ENCODE assay signal across 25 cellular contexts in the genomic region with DNA sequence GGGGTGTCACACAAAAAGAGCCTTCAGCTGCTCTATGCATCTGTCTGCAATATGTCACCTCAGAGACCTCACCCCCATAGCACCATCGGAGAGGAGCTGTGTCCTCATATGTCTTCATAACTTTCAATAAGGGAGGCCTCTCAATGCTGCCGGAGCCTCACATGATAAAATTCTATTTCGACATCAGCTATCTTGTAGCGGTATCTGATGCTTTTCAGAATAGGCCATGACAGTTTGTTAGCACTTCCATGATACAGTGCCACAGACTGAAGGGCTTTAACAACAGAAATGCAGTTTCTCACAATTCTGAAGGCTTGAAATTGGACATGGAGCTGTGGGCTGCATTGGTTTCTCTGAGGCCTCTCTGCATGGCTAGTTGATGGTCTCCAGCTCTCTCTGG.
"Had no signal": no experiment of that assay in that cellular context is flagged by ENCODE, and none has a peak within 500 bp of the region (broad histone marks: within the 10 kb centered on the region; RNA-seq: fewer than 3 reads in every experiment).

No MANE protein-coding gene starts in this region.

- DNase-seq: activated CD4-positive, alpha-beta T cell treated with anti-CD3 and anti-CD28 coated beads for 48 hours; activated CD4-positive, alpha-beta T cell treated with anti-CD3 and anti-CD28 coated beads, Interleukin-2, amount 50 U/mL, for 4 hours; activated CD4-positive, CD25-positive, alpha-beta regulatory T cell treated with anti-CD3 and anti-CD28 coated beads, Interleukin-2, amount 50 U/mL, for 72 hours; activated CD8-positive, alpha-beta memory T cell treated with anti-CD3 and anti-CD28 coated beads, Interleukin-2, amount 10 ng/mL, durations not matched to agents 7 days and 5 days; activated gamma-delta T cell; activated naive CD4-positive, alpha-beta T cell treated with anti-CD3 and anti-CD28 coated beads for 36 hours; activated T-cell treated with anti-CD3 and anti-CD28 coated beads, Interleukin-2, amount 50 U/mL, for 24 hours; cerebellar nuclear complex; Karpas-422; MM.1S; NCI-H1092 treated with DMSO at 0.1 percent for 48 hours; NCI-H1417 treated with DMSO at 0.1 percent for 48 hours; NCI-H1694; NCI-H2029; NCI-H2107; NCI-H2171 treated with DMSO at 0.1 percent for 48 hours; NCI-H226; NCI-H526; NCI-H774; Peyer's patch; Right ventricle myocardium superior; SJCRH30 had no signal

- H3K27ac Mint-ChIP-seq: activated CD8-positive, alpha-beta memory T cell treated with anti-CD3 and anti-CD28 coated beads, Interleukin-2, amount 10 ng/mL, durations not matched to agents 7 days and 5 days; activated naive CD4-positive, alpha-beta T cell treated with anti-CD3 and anti-CD28 coated beads for 36 hours; activated naive CD8-positive, alpha-beta T cell; activated T-cell treated with anti-CD3 and anti-CD28 coated beads, Interleukin-2, amount 50 U/mL, for 24 hours; T-helper 1 cell treated with Interleukin-12 subunit alpha and Interleukin-12 subunit beta and Interleukin-4 antibody, amounts not matched to agents 30 μg/mL and 1 μg/mL, for 36 hours; WTC11 had no signal

- ATAC-seq: activated CD8-positive, alpha-beta memory T cell treated with anti-CD3 and anti-CD28 coated beads, Interleukin-2, amount 10 ng/mL, durations not matched to agents 7 days and 5 days; WTC11 had no signal

- H3K27me3 Mint-ChIP-seq: activated CD8-positive, alpha-beta memory T cell treated with anti-CD3 and anti-CD28 coated beads, Interleukin-2, amount 10 ng/mL, durations not matched to agents 7 days and 5 days; activated naive CD8-positive, alpha-beta T cell; activated T-cell treated with anti-CD3 and anti-CD28 coated beads, Interleukin-2, amount 50 U/mL, for 24 hours had no signal

- H3K4me3 Mint-ChIP-seq: activated CD8-positive, alpha-beta memory T cell treated with anti-CD3 and anti-CD28 coated beads, Interleukin-2, amount 10 ng/mL, durations not matched to agents 7 days and 5 days; activated naive CD4-positive, alpha-beta T cell treated with anti-CD3 and anti-CD28 coated beads for 36 hours; activated naive CD8-positive, alpha-beta T cell; activated T-cell treated with anti-CD3 and anti-CD28 coated beads, Interleukin-2, amount 50 U/mL, for 24 hours; T-helper 1 cell treated with Interleukin-12 subunit alpha and Interleukin-12 subunit beta and Interleukin-4 antibody, amounts not matched to agents 30 μg/mL and 1 μg/mL, for 36 hours; WTC11 had no signal
